8 cellular contexts compared by ENCODE assay signal in genomic region chr10:110305767-110306451, GRCh38. TPM values are rescaled to one million over a fixed set of nuclear protein-coding genes. Genes with fewer than 3 reads are reported as not detected.
DNase-seq lines count a peak whose midpoint lies in the region; ATAC-seq and TF ChIP-seq lines count a peak whose summit lies in the region.

No MANE protein-coding gene starts in this region.

- TF ChIP-seq CTCF in VCaP (conservative IDR thresholded peaks at IDR 0.05) (peak; percentile 82), dorsolateral prefrontal cortex (IDR thresholded peaks at IDR 0.05 in 54 of 56, conservative IDR thresholded peaks at IDR 0.05 in 2 of 56; ENCODE audit: low read depth in 1 of 56, partially characterized antibody in 56 of 56) (peak in 55 of 56 donors; percentile 37 to 76 (median 62))

- intact Hi-C loops in dorsolateral prefrontal cortex (cut with DNase I) = loop anchor here (2.0 to 10.0 kb wide), 5 partner anchors 79 to 609 kb away; partner anchors contain the start of genes SMC3 (in 2 of the 2), BBIP1 (in 1 of the 2) and SHOC2 (in 1 of the 2)

- DNase-seq in AG08395 (ENCODE audit: low spot score) (peak; percentile 69), NCI-H2227 treated with DMSO at 0.1 percent for 48 hours (lab: John Stamatoyannopoulos, UW) (peak; percentile 61), dorsolateral prefrontal cortex (peak in 2 of 10 donors; percentile 39 to 41), medulla oblongata (ENCODE audit: extremely low spot score) (peak; percentile 76)
- peak in 5 of 6 experiments; percentile 12 to 72 (median 62) for DNase-seq in stimulated activated naive CD4-positive, alpha-beta T cell (lab: John Stamatoyannopoulos, UW)

- peak; percentile 44 for ATAC-seq in GM18505 (IDR thresholded peaks at IDR 0.05; ENCODE audit: unreplicated experiment)
- peak; percentile 38 for ATAC-seq in HG03135 (IDR thresholded peaks at IDR 0.05; ENCODE audit: unreplicated experiment)

- H3K27me3 ChIP-seq in dorsolateral prefrontal cortex = no peaks in the 10 kb centered on the region

- peak overlapping the region in 58 of 59 donors; percentile 2 to 98 (median 83) for H3K4me3 ChIP-seq in dorsolateral prefrontal cortex

- H3K27ac ChIP-seq in VCaP (peak overlapping the region; percentile 96), dorsolateral prefrontal cortex (peak overlapping the region in 48 of 59 donors; percentile 4 to 96 (median 89))

- no peak for TF ChIP-seq POLR2A in GM18505 (IDR thresholded peaks at IDR 0.05; ENCODE audit: borderline replicate concordance, extremely low read depth, insufficient read depth, insufficient read length)

RNA-seq across cellular contexts. Expression of gene SMNDC1, which starts 1.2 kb away (rescaled TPM):
- total RNA-seq in dorsolateral prefrontal cortex = 10 to 100 TPM; 17.1 to 34.9 (median 25.4) TPM
